In the genomic region with DNA sequence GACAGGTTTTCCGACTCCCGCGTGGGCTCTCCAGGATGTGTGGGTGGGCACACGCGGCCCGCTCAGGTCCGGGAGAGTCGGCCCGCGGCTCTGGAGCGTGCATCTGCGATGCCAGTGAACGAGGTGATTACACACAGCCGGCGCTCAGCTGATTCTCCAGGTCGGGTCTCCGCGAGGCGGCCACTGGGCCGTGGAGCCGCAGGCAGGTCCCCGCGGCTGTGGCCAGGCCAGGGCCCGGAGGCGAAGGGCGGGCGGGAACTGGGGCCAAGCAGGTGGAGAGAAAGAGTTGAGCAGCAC, we compare ENCODE assay signal across 10 cellular contexts. TPM values are rescaled to one million over a fixed set of nuclear protein-coding genes. Genes with fewer than 3 reads are reported as not detected.
DNase-seq lines count a peak whose midpoint lies in the region; ATAC-seq and TF ChIP-seq lines count a peak whose summit lies in the region.
"Had no signal": no experiment of that assay in that cellular context is flagged by ENCODE, and none has a peak within 500 bp of the region (broad histone marks: within the 10 kb centered on the region; RNA-seq: fewer than 3 reads in every experiment).

No MANE protein-coding gene starts in this region.

- H3K27ac ChIP-seq in body of pancreas, result peak overlapping the region; percentile 13 to 69 (median 62)
- H3K27ac ChIP-seq in iPS-18a (ENCODE audit: low read length), result no peak overlapping the region
- H3K27ac ChIP-seq: SJSA1 had no signal

- no peaks in the 10 kb centered on the region for H3K27me3 ChIP-seq in GM06990 (replicated peaks; ENCODE audit: control insufficient read depth, insufficient read depth, low read length)
- H3K27me3 ChIP-seq in body of pancreas, result no peaks in the 10 kb centered on the region
- H3K27me3 ChIP-seq in iPS-18a (ENCODE audit: control insufficient read depth, insufficient read depth, low read length), result peaks cover 45% of the 10 kb centered on the region
- H3K27me3 ChIP-seq: SJSA1 had no signal

- intact Hi-C loops in body of pancreas (cut with DNase I), result no loop called here

- H3K36me3 ChIP-seq in GM06990 (ENCODE audit: control insufficient read depth, insufficient read depth, low read length), result no peaks in the 10 kb centered on the region; the same call in 1 of the 2 replicates
- H3K36me3 ChIP-seq in body of pancreas (replicated peaks in 1 of 2; ENCODE audit: insufficient read depth in 1 of 2, low read depth in 2 of 2), result no peaks in the 10 kb centered on the region
- H3K36me3 ChIP-seq in iPS-18a (ENCODE audit: control insufficient read depth, low read depth, low read length), result no peaks in the 10 kb centered on the region
- H3K36me3 ChIP-seq: SJSA1 had no signal

- ATAC-seq in body of pancreas (peak; percentile 27), GM18858 (IDR thresholded peaks at IDR 0.05; ENCODE audit: unreplicated experiment) (no peak)

- DNase-seq in GM06990 (ENCODE audit: extremely low read depth, insufficient read length) (no peak), body of pancreas (peak in 1 of 4 donors; percentile 28), retinal pigment epithelial cell (ENCODE audit: low read depth) (no peak), ureter (ENCODE audit: low spot score) (no peak), GOT3 (lab: John Stamatoyannopoulos, UW) (no peak)
- no peak for DNase-seq in stimulated activated CD4-positive, alpha-beta T cell treated with anti-CD3 and anti-CD28 coated beads, Interleukin-4, amount 100 ng/mL, for 1 hour
- DNase-seq: activated CD4-positive, alpha-beta memory T cell treated with anti-CD3 and anti-CD28 coated beads, Interleukin-2, amount 10 ng/mL, durations not matched to agents 7 days and 5 days had no signal

- H3K9me3 ChIP-seq in body of pancreas (no peaks in the 10 kb centered on the region), iPS-18a (ENCODE audit: control insufficient read depth, low read depth, low read length) (no peaks in the 10 kb centered on the region)
- H3K9me3 ChIP-seq: SJSA1 had no signal

- TF ChIP-seq CTCF in GM06990 (IDR thresholded peaks at IDR 0.05; ENCODE audit: insufficient read depth, low read length, poor library complexity, severe bottlenecking) (no peak), body of pancreas (IDR thresholded peaks at IDR 0.05) (no peak), retinal pigment epithelial cell (conservative IDR thresholded peaks at IDR 0.05; ENCODE audit: low read depth, low read length) (no peak)

- H3K9ac ChIP-seq in iPS-18a (ENCODE audit: low read length), result no peak overlapping the region

- 40% methylated on average over 25 of the region's 27 CpGs; no CpG with 5 or more reads in 1 of the 2 donors for WGBS in body of pancreas, 2 donors

- H3K4me1 ChIP-seq in body of pancreas (peaks cover 34% of the 10 kb centered on the region), iPS-18a (ENCODE audit: control insufficient read depth, low read depth, low read length) (no peaks in the 10 kb centered on the region)

- TF ChIP-seq POLR2A in body of pancreas (IDR thresholded peaks at IDR 0.05), result no peak

- H3K4me3 ChIP-seq in GM06990 (replicated peaks; ENCODE audit: low read depth, low read length) (peak overlapping the region; percentile 60; the same call in 1 of the 2 replicates), body of pancreas (peak overlapping the region in 1 of 2 donors; percentile 47), iPS-18a (ENCODE audit: low read length) (peak overlapping the region; percentile 60), retinal pigment epithelial cell (ENCODE audit: low read length) (peak overlapping the region; percentile 49)
- H3K4me3 ChIP-seq: SJSA1 had no signal

RNA-seq across cellular contexts. Expression of gene PAK6, which starts 13.2 kb away (rescaled TPM):
- total RNA-seq in body of pancreas (10 to 100 TPM; 14.8 to 22.4 TPM), ureter (29.5 TPM)

RNA-seq across cellular contexts. Expression of gene ANKRD63, which starts 30.8 kb away (rescaled TPM):
- total RNA-seq in body of pancreas (not detected), ureter (not detected)
- total RNA-seq: activated CD4-positive, alpha-beta memory T cell treated with anti-CD3 and anti-CD28 coated beads, Interleukin-2, amount 10 ng/mL, durations not matched to agents 7 days and 5 days had no signal

RNA-seq across cellular contexts. Expression of gene PLCB2, which starts 55.6 kb away (rescaled TPM):
- 1 to 10 TPM; 3.1 to 4.6 TPM for total RNA-seq in body of pancreas
- 26.9 TPM for total RNA-seq in ureter
